13 cellular contexts compared by ENCODE assay signal in the genomic region with DNA sequence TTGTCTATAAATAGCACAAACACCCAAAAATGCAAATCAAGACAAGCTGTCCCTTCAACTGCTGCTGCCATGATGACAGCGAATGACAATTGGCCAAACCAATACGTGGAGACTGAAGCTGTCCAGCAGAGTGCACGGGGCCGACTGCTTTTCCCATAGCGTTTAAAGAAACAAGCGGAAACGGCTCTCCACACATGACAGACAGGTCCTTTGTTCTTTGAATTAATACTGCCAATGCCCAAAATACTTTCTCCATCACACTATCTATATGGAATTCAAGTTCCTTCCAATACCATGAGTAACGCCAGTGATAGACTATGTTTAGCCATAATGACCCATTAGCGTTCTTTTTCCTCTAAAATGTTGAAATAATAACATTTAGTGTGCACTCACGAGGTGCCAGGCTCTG. TPM values are rescaled to one million over a fixed set of nuclear protein-coding genes. Genes with fewer than 3 reads are reported as not detected.
DNase-seq lines count a peak whose midpoint lies in the region; ATAC-seq, FAIRE-seq and TF ChIP-seq lines count a peak whose summit lies in the region.
"Had no signal": no experiment of that assay in that cellular context is flagged by ENCODE, and none has a peak within 500 bp of the region (broad histone marks: within the 10 kb centered on the region; RNA-seq: fewer than 3 reads in every experiment).

No MANE protein-coding gene starts in this region.

- no peak overlapping the region for H2BK15ac ChIP-seq in neuronal stem cell (ENCODE audit: low read length)

- H4K8ac ChIP-seq in neuronal stem cell (ENCODE audit: low read depth, low read length), result no peak overlapping the region

- no peaks in the 10 kb centered on the region for H3K36me3 ChIP-seq in neuronal stem cell (replicated peaks in 1 of 2; ENCODE audit: control insufficient read depth in 2 of 2, insufficient read depth in 2 of 2, low read length in 2 of 2)
- H3K36me3 ChIP-seq: BLaER1 had no signal

- H3K4me3 Mint-ChIP-seq in HFFc6, result peak overlapping the region; percentile 74
- H3K4me3 Mint-ChIP-seq in chondrocyte (ENCODE audit: unreplicated experiment), result peak overlapping the region; percentile 43
- H3K4me3 Mint-ChIP-seq in mesothelial cell of epicardium, result no peak overlapping the region
- H3K4me3 Mint-ChIP-seq: memory B cell had no signal

- H2BK12ac ChIP-seq in neuronal stem cell (ENCODE audit: low read length), result no peak overlapping the region

- H3K27me3 Mint-ChIP-seq in HFFc6 (ENCODE audit: insufficient read depth) (no peaks in the 10 kb centered on the region; the same call in none of the 2 replicates), chondrocyte (ENCODE audit: low read depth) (no peaks in the 10 kb centered on the region), mesothelial cell of epicardium (ENCODE audit: low read depth) (no peaks in the 10 kb centered on the region)

- H2BK120ac ChIP-seq in neuronal stem cell (ENCODE audit: low read depth, low read length), result no peak overlapping the region

- peaks cover 2% of the 10 kb centered on the region for H3K79me1 ChIP-seq in neuronal stem cell (ENCODE audit: low read depth, low read length)

- H3K9me3 ChIP-seq in A549 (no peaks in the 10 kb centered on the region), neuronal stem cell (replicated peaks in 1 of 2; ENCODE audit: control insufficient read depth in 2 of 2, insufficient read depth in 1 of 2, low read depth in 1 of 2, low read length in 2 of 2) (no peaks in the 10 kb centered on the region)
- H3K9me3 ChIP-seq: BLaER1 had no signal

- no peak overlapping the region for H3K9ac ChIP-seq in neuronal stem cell (ENCODE audit: low read depth, low read length, poor library complexity)
- H3K9ac ChIP-seq: BLaER1 had no signal

- 89% methylated on average over 10 of the region's 10 CpGs for WGBS in A549 (ENCODE audit: missing lambda C conversion rate)
- no CpG with 5 or more reads among the region's 10 CpGs for WGBS in neuronal stem cell (ENCODE audit: extremely low coverage in 2 of 2, insufficient read length in 2 of 2, insufficient replicate concordance in 1 of 2), 2 donors

- no peak overlapping the region for H2AFZ ChIP-seq in neuronal stem cell (ENCODE audit: low read length)

- intact Hi-C loops in left colon (cut with DNase I, micrococcal nuclease), result no loop called here

- DNase-seq in A549 (ENCODE audit: low read depth in 1 of 2, low spot score in 1 of 2), result no peak
- DNase-seq in HFFc6, result peak; percentile 88
- no peak for DNase-seq in chondrocyte (ENCODE audit: low spot score)
- DNase-seq in mesothelial cell of epicardium (ENCODE audit: low spot score in 2 of 2, unreplicated experiment in 2 of 2), result no peak
- DNase-seq in neuronal stem cell (ENCODE audit: low spot score), result no peak
- no peak for DNase-seq in left colon
- no peak for DNase-seq in activated CD4-positive, alpha-beta T cell treated with anti-CD3 and anti-CD28 coated beads for 48 hours
- DNase-seq: activated CD4-positive, alpha-beta T cell treated with anti-CD3 and anti-CD28 coated beads, Interleukin-2, amount 50 U/mL, for 1 hour; NCI-H2081 had no signal

- no peak overlapping the region for H2BK5ac ChIP-seq in neuronal stem cell (ENCODE audit: low read length)

- no peak for FAIRE-seq in A549 (lab: Jason Lieb, UNC)

- peak overlapping the region in 1 of 2 experiments; percentile 82; a peak in 3 of 6 replicates for H3K27ac ChIP-seq in A549
- H3K27ac ChIP-seq in neuronal stem cell (replicated peaks; ENCODE audit: low read length), result no peak overlapping the region
- H3K27ac ChIP-seq: BLaER1 had no signal

- POLR2A ChIA-PET in A549 (lab: Yijun Ruan, JAX), result no interaction called here

- peak overlapping the region; percentile 66 for H3K4me2 ChIP-seq in A549
- H3K4me2 ChIP-seq in neuronal stem cell (ENCODE audit: insufficient read depth, low read length, poor library complexity, severe bottlenecking), result no peak overlapping the region
- H3K4me2 ChIP-seq: BLaER1 had no signal

- TF ChIP-seq POLR2A in A549 (IDR thresholded peaks at IDR 0.05; ENCODE audit: low read length) (no peak), GM18505 (IDR thresholded peaks at IDR 0.05; ENCODE audit: borderline replicate concordance, extremely low read depth, insufficient read depth, insufficient read length) (no peak)

- no peak overlapping the region for H4K91ac ChIP-seq in neuronal stem cell (ENCODE audit: low read depth, low read length, poor library complexity)

- no peak overlapping the region for H3K4me3 ChIP-seq in A549
- no peak overlapping the region for H3K4me3 ChIP-seq in neuronal stem cell (ENCODE audit: low read length in 2 of 2)
- H3K4me3 ChIP-seq: BLaER1 had no signal

- peaks cover 80% of the 10 kb centered on the region for H3K4me1 ChIP-seq in A549
- H3K4me1 ChIP-seq in neuronal stem cell (ENCODE audit: control insufficient read depth in 2 of 2, insufficient read depth in 1 of 2, low read depth in 1 of 2, low read length in 2 of 2), result peaks cover 31 to 53% of the 10 kb centered on the region in 2 donors

- TF ChIP-seq CTCF in A549 (IDR thresholded peaks at IDR 0.05) (no peak), HFFc6 (IDR thresholded peaks at IDR 0.05) (no peak), chondrocyte (IDR thresholded peaks at IDR 0.05) (no peak), mesothelial cell of epicardium (IDR thresholded peaks at IDR 0.05; ENCODE audit: unreplicated experiment) (no peak)

- H3K23ac ChIP-seq in neuronal stem cell (ENCODE audit: low read depth, low read length, poor library complexity), result no peak overlapping the region

- H3K27ac Mint-ChIP-seq in HFFc6, result peak overlapping the region; percentile 91
- H3K27ac Mint-ChIP-seq in chondrocyte (ENCODE audit: unreplicated experiment), result peak overlapping the region; percentile 100
- H3K27ac Mint-ChIP-seq in mesothelial cell of epicardium, result peak overlapping the region; percentile 98
- H3K27ac Mint-ChIP-seq: activated naive CD4-positive, alpha-beta T cell treated with anti-CD3 and anti-CD28 coated beads, Interleukin-2, amount 50 U/mL, for 72 hours; memory B cell had no signal

- H3K36me3 Mint-ChIP-seq in HFFc6 (ENCODE audit: low read depth) (peaks cover 47% of the 10 kb centered on the region), chondrocyte (ENCODE audit: low read depth) (no peaks in the 10 kb centered on the region), mesothelial cell of epicardium (no peaks in the 10 kb centered on the region)
- H3K36me3 Mint-ChIP-seq: memory B cell had no signal

- H3K4ac ChIP-seq in neuronal stem cell (ENCODE audit: low read length), result no peak overlapping the region

- H3K4me1 Mint-ChIP-seq in HFFc6 (ENCODE audit: low read depth) (peaks cover 97% of the 10 kb centered on the region), chondrocyte (ENCODE audit: low read depth) (peaks cover 94% of the 10 kb centered on the region), mesothelial cell of epicardium (peaks cover 78% of the 10 kb centered on the region)
- H3K4me1 Mint-ChIP-seq: memory B cell had no signal

- no peaks in the 10 kb centered on the region for H3K9me3 Mint-ChIP-seq in HFFc6
- H3K9me3 Mint-ChIP-seq in chondrocyte (ENCODE audit: low read depth), result no peaks in the 10 kb centered on the region
- no peaks in the 10 kb centered on the region for H3K9me3 Mint-ChIP-seq in mesothelial cell of epicardium
- H3K9me3 Mint-ChIP-seq: activated naive CD4-positive, alpha-beta T cell treated with anti-CD3 and anti-CD28 coated beads, Interleukin-2, amount 50 U/mL, for 72 hours; memory B cell had no signal

- no peak overlapping the region for H3K18ac ChIP-seq in neuronal stem cell (ENCODE audit: low read length)

- H3K14ac ChIP-seq in neuronal stem cell (ENCODE audit: low read length), result no peak overlapping the region

- no peak for ATAC-seq in A549
- ATAC-seq in GM18505 (IDR thresholded peaks at IDR 0.05; ENCODE audit: unreplicated experiment), result no peak
- no peak for ATAC-seq in left colon
- ATAC-seq: activated naive CD4-positive, alpha-beta T cell treated with anti-CD3 and anti-CD28 coated beads, Interleukin-2, amount 50 U/mL, for 72 hours had no signal

- H3K27me3 ChIP-seq in neuronal stem cell (ENCODE audit: control insufficient read depth in 3 of 3, insufficient read depth in 3 of 3, low read depth in 1 of 3, low read length in 3 of 3), result no peaks in the 10 kb centered on the region
- H3K27me3 ChIP-seq: BLaER1 had no signal

- CTCF ChIA-PET in A549 (lab: Yijun Ruan, JAX), result interaction anchor here (1.5 kb wide), 1 partner anchor 9 kb away, joined by 5 read pairs; no protein-coding TSS in a partner anchor

- no peak overlapping the region for H2AK5ac ChIP-seq in neuronal stem cell (ENCODE audit: low read depth, low read length)

- TF ChIP-seq EP300 in A549 (IDR thresholded peaks at IDR 0.05), result no peak

- no peak for TF ChIP-seq RAD21 in A549 (conservative IDR thresholded peaks at IDR 0.05 in 1 of 2, IDR thresholded peaks at IDR 0.05 in 1 of 2)

RNA-seq across cellular contexts. Expression of a gene that starts 35.5 kb away (rescaled TPM):
- polyA plus RNA-seq in A549 (2011; rRNA removed), result 18.9 and 25.4 TPM in 2 replicates
- 20.3 and 26.9 TPM in 2 replicates for polyA plus RNA-seq in A549 (2012; cell fraction: cytosol; rRNA removed)
- polyA plus RNA-seq in A549 (2012; cell fraction: nucleus; rRNA removed), result 38.1 and 45.2 TPM in 2 replicates
- polyA plus RNA-seq in A549 (2017; fragmentation: RNase III; extraction: RNeasy Plus Mini Kit Qiagen cat#74134 plus additional on column Dnase treatment), result 29.6 to 37.6 TPM (median 33.0 TPM) in 3 replicates
- 32.4 and 38.2 TPM in 2 replicates for polyA minus RNA-seq in A549 (2011; rRNA and poly(A)+ RNA removed)
- total RNA-seq in HFFc6 (2021; fragmentation: NEBNext Ultra II Directional; extraction: Animal tissue kit (Norgen Biotek cat#: 25700)), result 100 to 1,000 TPM in 5 of 6 experiments, 10 to 100 TPM in 1; 99.7 to 116 (median 107) TPM
- total RNA-seq in chondrocyte, result 107 to 119 TPM (median 118 TPM) in 3 replicates
- total RNA-seq in mesothelial cell of epicardium, result 75.4 to 82.4 TPM (median 79.1 TPM) in 3 replicates
- 4.6 TPM for polyA plus RNA-seq in neuronal stem cell (2013, experiment 1 of 2)
- 4.6 TPM for polyA plus RNA-seq in neuronal stem cell (2013, experiment 2 of 2)
- total RNA-seq in left colon, result 10 to 100 TPM; 41.2 to 46.2 TPM
